ENCODE assay signal across 8 cellular contexts in the genomic region with DNA sequence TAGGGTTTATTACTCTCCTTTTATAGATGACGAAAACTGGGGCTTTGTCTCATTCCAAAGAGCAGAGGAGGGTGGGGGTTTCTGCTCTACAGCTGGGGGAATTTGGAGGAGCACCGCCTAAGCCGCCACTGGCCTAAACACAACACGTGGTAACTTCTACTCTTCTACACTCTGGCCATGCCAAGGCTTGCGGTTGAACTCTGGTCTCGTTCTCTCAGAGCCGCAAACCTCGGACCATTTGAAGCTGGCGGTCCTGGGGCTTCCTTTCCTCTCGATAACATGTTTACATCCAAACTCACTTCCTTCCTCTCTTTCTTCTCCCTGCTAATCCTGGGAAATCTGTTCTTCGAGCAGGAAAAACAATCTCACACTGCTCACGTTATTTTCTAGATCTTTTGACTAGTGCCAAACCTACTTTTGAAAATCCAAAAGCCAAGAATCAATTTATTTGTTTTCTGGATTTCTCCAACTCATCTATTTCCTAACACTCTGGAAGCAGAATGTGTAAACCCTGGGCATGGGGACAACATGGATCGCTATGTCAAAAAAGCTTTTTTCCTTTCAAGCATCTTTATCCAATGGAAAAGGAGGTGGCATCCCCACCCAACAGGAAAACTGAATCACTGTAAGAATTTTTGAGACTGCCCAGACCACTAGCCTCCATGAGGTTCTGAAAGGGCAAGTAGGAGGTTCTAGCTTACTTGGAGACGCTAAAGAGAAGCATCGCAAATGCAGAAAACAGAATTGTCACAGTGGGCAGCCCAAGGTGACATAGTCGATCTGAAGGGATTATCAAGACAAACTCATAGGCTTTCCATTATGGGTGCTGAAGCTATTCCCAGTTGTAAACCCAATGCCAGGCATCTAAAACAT. TPM values are rescaled to one million over a fixed set of nuclear protein-coding genes. Genes with fewer than 3 reads are reported as not detected.
DNase-seq lines count a peak whose midpoint lies in the region; ATAC-seq and TF ChIP-seq lines count a peak whose summit lies in the region.

No MANE protein-coding gene starts in this region.

- peak overlapping the region; percentile 80 for H3K4me3 Mint-ChIP-seq in glutamatergic neuron (ENCODE audit: unreplicated experiment)

- CTCF ChIA-PET in RWPE1 (lab: Yijun Ruan, JAX): interaction anchor here (1.1 kb wide), 1 partner anchor 115 kb away, joined by 3 read pairs; no protein-coding TSS in a partner anchor

- H3K27ac ChIP-seq in RWPE1: peak overlapping the region; percentile 89
- H3K27ac ChIP-seq in tibial artery: peak overlapping the region; percentile 81 to 94

- peaks cover 24% of the 10 kb centered on the region for H3K9me3 Mint-ChIP-seq in glutamatergic neuron (ENCODE audit: unreplicated experiment)

- no peaks in the 10 kb centered on the region for H3K27me3 ChIP-seq in tibial artery

- peak; percentile 14 for ATAC-seq in HG03439 (IDR thresholded peaks at IDR 0.05; ENCODE audit: unreplicated experiment)

- intact Hi-C loops in tibial artery (cut with DNase I; ENCODE audit: low total_unique reads): loop anchor here (10.0 kb wide), 1 partner anchor 182 kb away; a partner anchor contains a TSS

- POLR2A ChIA-PET in RWPE1 (lab: Yijun Ruan, JAX; ENCODE audit: low non-redundant PET): no interaction called here

- DNase-seq in GM04504 (ENCODE audit: low read depth): peak; percentile 68
- peak; percentile 40 for DNase-seq in RWPE1 (ENCODE audit: low spot score)
- DNase-seq in activated gamma-delta T cell treated with anti-CD3 and anti-CD28 coated beads, Interleukin-2, amount 50 U/mL, for 16 hours (ENCODE audit: low read depth): peak; percentile 70
- peak; percentile 24 for DNase-seq in glutamatergic neuron
- peak; percentile 83 for DNase-seq in pons (ENCODE audit: low spot score)
- DNase-seq in tibial artery: peak; percentile 93 to 95
- DNase-seq in HPDE6-E6E7 (ENCODE audit: extremely low spot score): no peak

- H3K4me3 ChIP-seq in tibial artery: peak overlapping the region; percentile 48 to 56

- no peaks in the 10 kb centered on the region for H3K9me3 ChIP-seq in tibial artery

- peaks cover 0 to 39% (median 26%) of the 10 kb centered on the region in 4 donors for H3K4me1 ChIP-seq in tibial artery

- H3K27me3 Mint-ChIP-seq in glutamatergic neuron (ENCODE audit: unreplicated experiment): peaks cover 17% of the 10 kb centered on the region

- no peaks in the 10 kb centered on the region for H3K36me3 ChIP-seq in tibial artery

- H3K36me3 Mint-ChIP-seq in glutamatergic neuron (ENCODE audit: unreplicated experiment): peaks cover 5% of the 10 kb centered on the region

- H3K4me1 Mint-ChIP-seq in glutamatergic neuron (ENCODE audit: low read depth, unreplicated experiment): peaks cover 12% of the 10 kb centered on the region

- TF ChIP-seq CTCF in RWPE1 (conservative IDR thresholded peaks at IDR 0.05; ENCODE audit: low read depth) (no peak), glutamatergic neuron (IDR thresholded peaks at IDR 0.05; ENCODE audit: partially characterized antibody, unreplicated experiment) (no peak), tibial artery (IDR thresholded peaks at IDR 0.05) (no peak)

- peak overlapping the region; percentile 69 for H3K27ac Mint-ChIP-seq in glutamatergic neuron (ENCODE audit: unreplicated experiment)

RNA-seq across cellular contexts. Expression of a gene that starts 13.6 kb away (rescaled TPM):
- total RNA-seq in glutamatergic neuron (ENCODE audit: unreplicated experiment): 40.2 TPM

RNA-seq across cellular contexts. Expression of a gene that starts 30.2 kb away (rescaled TPM):
- not detected for total RNA-seq in glutamatergic neuron (ENCODE audit: unreplicated experiment)
